ENCODE assay signal across 8 cellular contexts in the genomic region with DNA sequence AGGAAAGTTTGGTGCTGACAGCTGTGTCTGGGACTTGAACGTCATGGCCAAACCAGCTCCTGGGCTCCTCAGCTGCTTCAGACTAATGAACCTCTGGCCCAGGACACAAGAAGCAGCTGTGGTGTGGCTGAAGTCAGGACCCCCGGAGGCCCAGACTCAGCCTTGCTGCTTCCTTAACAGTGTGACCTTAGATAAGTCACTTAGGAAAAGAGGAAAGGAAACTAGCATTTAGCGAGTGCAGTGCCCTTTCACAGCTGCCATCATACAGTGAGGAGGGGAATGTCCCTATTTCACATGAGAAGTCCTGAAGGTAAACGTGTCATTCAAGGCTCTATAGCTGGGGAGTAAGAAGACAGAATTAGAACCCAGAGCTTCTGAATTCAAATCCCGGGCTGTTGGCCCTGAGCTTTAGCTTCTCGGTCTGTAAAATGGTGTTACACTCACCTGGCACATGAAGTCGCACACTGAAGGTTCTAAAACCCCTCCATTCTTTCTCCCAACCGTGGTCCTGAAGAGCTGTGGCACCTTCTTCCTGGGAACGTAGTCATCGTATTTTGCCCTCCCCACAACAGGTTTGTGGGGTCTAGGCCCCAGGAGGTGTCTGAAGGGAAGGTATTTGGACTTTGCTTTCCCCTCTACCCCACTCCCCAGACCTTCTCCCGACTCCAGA. TPM values are rescaled to one million over a fixed set of nuclear protein-coding genes. Genes with fewer than 3 reads are reported as not detected.
DNase-seq lines count a peak whose midpoint lies in the region; ATAC-seq, FAIRE-seq and TF ChIP-seq lines count a peak whose summit lies in the region.

No MANE protein-coding gene starts in this region.

- H3K27ac Mint-ChIP-seq in brain (peak overlapping the region in 4 of 5 experiments; percentile 30 to 72 (median 44)), nephron (peak overlapping the region; percentile 26 to 81 (median 72))

- H3K4me1 Mint-ChIP-seq in brain (peaks cover 33% of the 10 kb centered on the region), nephron (peaks cover 34% of the 10 kb centered on the region)

- H3K4me3 ChIP-seq in BLaER1 treated with 17β-estradiol and CSF1 and Interleukin-3, amounts not matched to agents 10 nM and 100 nM: peak overlapping the region in 5 of 10 experiments; percentile 44 to 68 (median 54); a peak in 6 of 20 replicates

- no peaks in the 10 kb centered on the region for H3K9me3 ChIP-seq in BLaER1 treated with 17β-estradiol and CSF1 and Interleukin-3, amounts not matched to agents 10 nM and 100 nM (replicated peaks in 1 of 11)

- peaks cover 9 to 33% (median 23%) of the 10 kb centered on the region in 10 experiments for H3K4me1 ChIP-seq in BLaER1 treated with 17β-estradiol and CSF1 and Interleukin-3, amounts not matched to agents 10 nM and 100 nM

- peak overlapping the region in 8 of 11 experiments; percentile 57 to 93 (median 88); a peak in 16 of 22 replicates for H3K4me2 ChIP-seq in BLaER1 treated with 17β-estradiol and CSF1 and Interleukin-3, amounts not matched to agents 10 nM and 100 nM

- no peaks in the 10 kb centered on the region for H3K36me3 ChIP-seq in BLaER1 treated with 17β-estradiol and CSF1 and Interleukin-3, amounts not matched to agents 10 nM and 100 nM

- peak overlapping the region; percentile 77 to 81 (median 79) for H3K4me3 Mint-ChIP-seq in brain
- H3K4me3 Mint-ChIP-seq in nephron: peak overlapping the region; percentile 72 to 82 (median 78)

- no peak overlapping the region for H3K27ac ChIP-seq in BLaER1 treated with 17β-estradiol and CSF1 and Interleukin-3, amounts not matched to agents 10 nM and 100 nM

- peaks cover 48 to 62% (median 56%) of the 10 kb centered on the region in 11 experiments for H3K27me3 ChIP-seq in BLaER1 treated with 17β-estradiol and CSF1 and Interleukin-3, amounts not matched to agents 10 nM and 100 nM

- DNase-seq in NCI-H1105 treated with DMSO at 0.1 percent for 48 hours (lab: John Stamatoyannopoulos, UW) (no peak), RCC 7860 (ENCODE audit: low spot score) (no peak), NCI-H226 (no peak)
- no peak for DNase-seq in activated CD4-positive, alpha-beta T cell treated with anti-CD3 and anti-CD28 coated beads, Interleukin-2, amount 50 U/mL, for 4 hours

- no peaks in the 10 kb centered on the region for H3K36me3 Mint-ChIP-seq in brain
- no peaks in the 10 kb centered on the region for H3K36me3 Mint-ChIP-seq in nephron (ENCODE audit: low read depth)

- H4K20me1 ChIP-seq in BLaER1 treated with 17β-estradiol and CSF1 and Interleukin-3, amounts not matched to agents 10 nM and 100 nM: peaks cover 0 to 10% (median 0%) of the 10 kb centered on the region in 11 experiments; a peak in 4 of 22 replicates

- TF ChIP-seq CTCF in brain (conservative IDR thresholded peaks at IDR 0.05) (no peak), nephron (IDR thresholded peaks at IDR 0.05; ENCODE audit: unreplicated experiment in 3 of 3) (no peak)

- H3K9me3 Mint-ChIP-seq in brain (peaks cover 0 to 2% (median 0%) of the 10 kb centered on the region in 5 experiments), nephron (no peaks in the 10 kb centered on the region)

- 0 out of 22 replicates have a peak overlapping the region, but pooled peaks of 1 of the 11 experiments have one; percentile 59 for H3K9ac ChIP-seq in BLaER1 treated with 17β-estradiol and CSF1 and Interleukin-3, amounts not matched to agents 10 nM and 100 nM

- ATAC-seq in HG02610 (IDR thresholded peaks at IDR 0.05; ENCODE audit: unreplicated experiment): peak; percentile 64

- H3K27me3 Mint-ChIP-seq in brain (peaks cover 44% of the 10 kb centered on the region), nephron (ENCODE audit: low read depth) (peaks cover 18% of the 10 kb centered on the region)

- no peak for FAIRE-seq in RCC 7860 (lab: Jason Lieb, UNC)

RNA-seq across cellular contexts. Expression of gene RAMP2, which starts 0.9 kb away (rescaled TPM):
- polyA plus RNA-seq in brain (ENCODE audit: insufficient read depth, low read depth, low replicate concordance): 64.8 TPM

RNA-seq across cellular contexts. Expression of gene VPS25, which starts 13.1 kb away (rescaled TPM):
- polyA plus RNA-seq in brain (ENCODE audit: insufficient read depth, low read depth, low replicate concordance): 118 TPM

RNA-seq across cellular contexts. Expression of gene EZH1, which starts 15.3 kb away (rescaled TPM):
- polyA plus RNA-seq in brain (ENCODE audit: insufficient read depth, low read depth, low replicate concordance): 17.9 TPM

RNA-seq across cellular contexts. Expression of gene WNK4, which starts 20.3 kb away (rescaled TPM):
- 0.80 TPM for polyA plus RNA-seq in brain (ENCODE audit: insufficient read depth, low read depth, low replicate concordance)

RNA-seq across cellular contexts. Expression of gene COA3, which starts 38.4 kb away (rescaled TPM):
- 139 TPM for polyA plus RNA-seq in brain (ENCODE audit: insufficient read depth, low read depth, low replicate concordance)
